In the genomic region with DNA sequence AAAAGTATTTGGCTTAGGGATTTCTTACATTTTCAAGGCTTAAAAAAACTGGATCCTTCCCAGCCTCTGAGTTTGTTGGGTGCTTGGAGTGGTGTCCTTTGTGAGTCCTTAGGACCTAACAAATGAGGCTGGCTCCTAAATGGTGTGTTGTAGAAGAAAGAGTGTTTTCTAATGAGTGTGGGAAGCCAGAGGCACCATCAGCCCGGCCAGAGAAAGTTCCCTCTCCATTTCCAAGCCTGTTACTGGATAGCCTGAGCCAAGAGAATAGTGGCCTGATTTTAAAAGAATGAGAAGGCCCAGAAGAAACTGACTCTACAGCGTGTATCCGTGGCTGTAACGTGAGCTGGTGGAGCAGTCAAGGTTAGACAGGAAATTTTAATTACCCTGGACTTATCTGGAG, we compare ENCODE assay signal across 17 cellular contexts. TPM values are rescaled to one million over a fixed set of nuclear protein-coding genes. Genes with fewer than 3 reads are reported as not detected.
"Had no signal": no experiment of that assay in that cellular context is flagged by ENCODE, and none has a peak within 500 bp of the region (broad histone marks: within the 10 kb centered on the region; RNA-seq: fewer than 3 reads in every experiment).

No MANE protein-coding gene starts in this region.

- H3K36me3 ChIP-seq: pancreas, upper lobe of left lung, WERI-Rb-1 had no signal

- H3K9me3 Mint-ChIP-seq: activated naive CD4-positive, alpha-beta T cell treated with anti-CD3 and anti-CD28 coated beads for 36 hours; activated naive CD8-positive, alpha-beta T cell treated with anti-CD3 and anti-CD28 coated beads, Interleukin-2, amount 50 U/mL, for 24 hours; activated T-helper 2 cell treated with anti-CD3 and anti-CD28 coated beads, Interferon-gamma antibody, Interleukin-2, Interleukin-4, amounts not matched to agents 10 μg/mL and 5 μg/mL and 100 μg/mL, durations not matched to agents 14 hours and 24 hours and 36 hours; T-cell had no signal

- H3K4me1 Mint-ChIP-seq: activated naive CD8-positive, alpha-beta T cell treated with anti-CD3 and anti-CD28 coated beads, Interleukin-2, amount 50 U/mL, for 24 hours had no signal

- H3K4me3 ChIP-seq: lung, pancreas, upper lobe of left lung had no signal

- H3K27ac ChIP-seq: pancreas, upper lobe of left lung, WERI-Rb-1 had no signal

- H3K27me3 ChIP-seq: pancreas had no signal

- H3K36me3 Mint-ChIP-seq: naive B cell, T-cell had no signal

- DNase-seq: activated CD4-positive, alpha-beta T cell treated with anti-CD3 and anti-CD28 coated beads, Interleukin-2, amount 50 U/mL, for 48 hours; activated naive CD4-positive, alpha-beta T cell treated with anti-CD3 and anti-CD28 coated beads for 36 hours; activated naive CD8-positive, alpha-beta T cell treated with anti-CD3 and anti-CD28 coated beads, Interleukin-2, amount 50 U/mL, for 24 hours; aorta; naive B cell; pancreas; SK-N-SH; stimulated activated CD4-positive, alpha-beta T cell treated with anti-CD3 and anti-CD28 coated beads, Interleukin-15, amount 100 ng/mL, for 24 hours; stimulated activated CD4-positive, alpha-beta T cell treated with anti-CD3 and anti-CD28 coated beads, Interleukin-4, amount 100 ng/mL, for 24 hours; stimulated activated naive CD4-positive, alpha-beta T cell; T-cell; upper lobe of left lung; WERI-Rb-1 had no signal

- ATAC-seq: activated naive CD8-positive, alpha-beta T cell treated with anti-CD3 and anti-CD28 coated beads, Interleukin-2, amount 50 U/mL, for 24 hours; esophagus mucosa; pancreas had no signal

- H3K4me3 Mint-ChIP-seq: activated naive CD8-positive, alpha-beta T cell treated with anti-CD3 and anti-CD28 coated beads, Interleukin-2, amount 50 U/mL, for 24 hours; naive B cell had no signal

- H3K27ac Mint-ChIP-seq: activated naive CD4-positive, alpha-beta T cell treated with anti-CD3 and anti-CD28 coated beads for 36 hours; activated naive CD8-positive, alpha-beta T cell treated with anti-CD3 and anti-CD28 coated beads, Interleukin-2, amount 50 U/mL, for 24 hours; activated T-helper 2 cell treated with anti-CD3 and anti-CD28 coated beads, Interferon-gamma antibody, Interleukin-2, Interleukin-4, amounts not matched to agents 10 μg/mL and 5 μg/mL and 100 μg/mL, durations not matched to agents 14 hours and 24 hours and 36 hours had no signal

- H3K9me3 ChIP-seq: pancreas, SK-N-SH, upper lobe of left lung had no signal

RNA-seq across cellular contexts. Expression of a gene that starts 4.4 kb away (rescaled TPM):
- total RNA-seq: bronchial epithelial cell had no signal
- polyA plus RNA-seq: SK-N-SH had no signal
